In the genomic region with DNA sequence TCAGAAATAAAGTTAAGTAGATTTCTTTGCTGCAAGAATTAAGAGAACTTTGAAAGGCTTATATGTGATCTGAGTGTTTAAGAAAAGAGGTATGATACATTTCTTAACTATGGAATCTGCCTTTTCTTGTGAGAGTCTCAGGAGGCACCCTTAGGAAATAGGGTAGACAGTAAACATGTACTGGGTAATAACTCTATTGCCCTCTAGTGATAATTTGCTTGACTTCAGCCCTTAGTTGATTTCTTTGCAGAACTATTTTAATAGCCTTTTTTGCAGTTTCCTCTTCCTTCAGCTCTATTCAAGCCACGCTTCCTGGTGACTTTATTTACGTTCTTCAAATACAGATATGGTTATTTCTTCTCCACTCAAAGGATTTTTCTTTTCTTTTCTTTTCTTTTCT, we compare ENCODE assay signal across 9 cellular contexts. TPM values are rescaled to one million over a fixed set of nuclear protein-coding genes. Genes with fewer than 3 reads are reported as not detected.
A peak's percentile ranks its signal among the peaks of the same experiment; 100 is the strongest.
DNase-seq lines count a peak whose midpoint lies in the region; ATAC-seq, FAIRE-seq and TF ChIP-seq lines count a peak whose summit lies in the region.
"Had no signal": no experiment of that assay in that cellular context is flagged by ENCODE, and none has a peak within 500 bp of the region (broad histone marks: within the 10 kb centered on the region; RNA-seq: fewer than 3 reads in every experiment).

No MANE protein-coding gene starts in this region.

- no TSS peak for BruUV-seq in K562 (replicated peaks; lab: Mats Ljungman, UMichigan)

- H3K36me3 ChIP-seq in Loucy (ENCODE audit: insufficient read depth, low read length) (no peaks in the 10 kb centered on the region), K562 (ENCODE audit: control insufficient read depth, insufficient read depth, low read length) (no peaks in the 10 kb centered on the region), lower lobe of right lung (no peaks in the 10 kb centered on the region), sigmoid colon (no peaks in the 10 kb centered on the region)
- H3K36me3 ChIP-seq: HAP-1 had no signal

- 0% methylated on average over 2 of the region's 2 CpGs for WGBS in K562 (ENCODE audit: insufficient coverage, low coverage, missing lambda C conversion rate)
- 12 to 17% methylated on average over 2 of the region's 2 CpGs for WGBS in sigmoid colon, 2 donors

- H3K27me3 ChIP-seq in Loucy (ENCODE audit: insufficient read depth, low read length, poor library complexity, severe bottlenecking) (no peaks in the 10 kb centered on the region), K562 (ENCODE audit: control insufficient read depth in 2 of 2, insufficient read depth in 2 of 2, low read length in 2 of 2) (no peaks in the 10 kb centered on the region), lower lobe of right lung (ENCODE audit: low read depth) (no peaks in the 10 kb centered on the region), sigmoid colon (no peaks in the 10 kb centered on the region)

- intact Hi-C loops in K562 (cut with micrococcal nuclease) = loop anchor here (2.0 to 5.0 kb wide), 2 partner anchors 48 to 112 kb away; a partner anchor contains a TSS
- intact Hi-C loops in lower lobe of right lung (cut with DNase I) = no loop called here
- intact Hi-C loops in sigmoid colon (cut with DNase I) = loop anchor here (5.0 kb wide), 3 partner anchors 48 to 418 kb away; a partner anchor contains a TSS

- no peak overlapping the region for H3K9ac ChIP-seq in Loucy (ENCODE audit: low read depth, low read length, poor library complexity, severe bottlenecking)
- H3K9ac ChIP-seq in K562 (ENCODE audit: insufficient read depth in 1 of 2, low read depth in 2 of 2, low read length in 2 of 2) = no peak overlapping the region

- TF ChIP-seq EP300 in K562 (IDR thresholded peaks at IDR 0.05; ENCODE audit: low read length) = no peak
- TF ChIP-seq EP300 in sigmoid colon (IDR thresholded peaks at IDR 0.05) = no peak

- TF ChIP-seq CTCF in Loucy (conservative IDR thresholded peaks at IDR 0.05; ENCODE audit: low read length) (peak; percentile 67), K562 (IDR thresholded peaks at IDR 0.05 in 2 of 3, conservative IDR thresholded peaks at IDR 0.05 in 1 of 3; ENCODE audit: insufficient read depth in 2 of 3, low read depth in 1 of 3, low read length in 3 of 3) (peak in 2 of 3 experiments; percentile 12 to 42; a peak in 2 of 6 replicates), lower lobe of right lung (IDR thresholded peaks at IDR 0.05) (peak; percentile 36), sigmoid colon (IDR thresholded peaks at IDR 0.05) (peak in 2 of 4 experiments; percentile 24 to 47), coronary artery (IDR thresholded peaks at IDR 0.05) (no peak)

- POLR2A ChIA-PET in K562 (lab: Yijun Ruan, JAX) = no interaction called here

- H3K4me1 ChIP-seq in Loucy (ENCODE audit: insufficient read depth, low read length, poor library complexity, severe bottlenecking) (no peaks in the 10 kb centered on the region), K562 (replicated peaks in 1 of 2; ENCODE audit: control insufficient read depth in 2 of 2, insufficient read depth in 2 of 2, low read length in 2 of 2) (no peaks in the 10 kb centered on the region), lower lobe of right lung (no peaks in the 10 kb centered on the region), sigmoid colon (no peaks in the 10 kb centered on the region)
- H3K4me1 ChIP-seq: HAP-1 had no signal

- CTCF ChIA-PET in K562 (lab: Yijun Ruan, JAX; ENCODE audit: low intra/inter-chr PET ratio) = interaction anchor here (0.8 kb wide), 1 partner anchor 417 kb away, joined by 3 read pairs; no protein-coding TSS in a partner anchor

- no peak for FAIRE-seq in K562 (lab: Jason Lieb, UNC)

- H3K4me3 ChIP-seq in Loucy (ENCODE audit: low read length, poor library complexity, severe bottlenecking) (no peak overlapping the region), K562 (no peak overlapping the region), lower lobe of right lung (no peak overlapping the region), sigmoid colon (no peak overlapping the region), coronary artery (no peak overlapping the region)
- H3K4me3 ChIP-seq: HAP-1 had no signal

- H3K9me1 ChIP-seq in K562 (ENCODE audit: control insufficient read depth, insufficient read depth, low read length) = no peaks in the 10 kb centered on the region

- H4K20me1 ChIP-seq in Loucy (ENCODE audit: insufficient read depth, low read length, poor library complexity, severe bottlenecking) (no peaks in the 10 kb centered on the region), K562 (replicated peaks; ENCODE audit: control insufficient read depth, insufficient read depth, low read length) (no peaks in the 10 kb centered on the region)

- DNase-seq in DMS53 treated with DMSO at 0.1 percent for 48 hours (lab: John Stamatoyannopoulos, UW; ENCODE audit: unreplicated experiment) (peak; percentile 34), K562 (ENCODE audit: extremely low read depth in 1 of 4, low spot score in 3 of 4) (peak in 2 of 4 experiments; percentile 3 to 13), lower lobe of right lung (no peak), sigmoid colon (no peak), RPMI8226 (no peak), coronary artery (ENCODE audit: low spot score) (no peak)

- TF ChIP-seq POLR2A in K562 (conservative IDR thresholded peaks at IDR 0.05) (no peak), sigmoid colon (IDR thresholded peaks at IDR 0.05) (no peak)

- H3K9me3 ChIP-seq in Loucy (ENCODE audit: insufficient read depth, low read depth, low read length) (no peaks in the 10 kb centered on the region), K562 (replicated peaks; ENCODE audit: control insufficient read depth, insufficient read depth, low read depth, low read length) (no peaks in the 10 kb centered on the region), lower lobe of right lung (no peaks in the 10 kb centered on the region), sigmoid colon (no peaks in the 10 kb centered on the region)
- H3K9me3 ChIP-seq: HAP-1 had no signal

- H3K4me2 ChIP-seq in Loucy (ENCODE audit: low read depth, low read length, poor library complexity, severe bottlenecking) (no peak overlapping the region), K562 (ENCODE audit: insufficient read depth, low read length) (no peak overlapping the region)

- no peaks in the 10 kb centered on the region for H3K9me2 ChIP-seq in Loucy (replicated peaks; ENCODE audit: low read depth, low read length)

- in situ Hi-C loops in K562 (cut with MboI) = no loop called here

- H3K27ac ChIP-seq in K562 (ENCODE audit: extremely low read depth, low read depth, low read length) (no peak overlapping the region), lower lobe of right lung (no peak overlapping the region), sigmoid colon (no peak overlapping the region), coronary artery (no peak overlapping the region)

- H3F3A ChIP-seq in Loucy (ENCODE audit: low read depth) = no peaks in the 10 kb centered on the region

- H2AFZ ChIP-seq in Loucy (ENCODE audit: low read length) (peak overlapping the region; percentile 67), K562 (ENCODE audit: low read depth, low read length) (no peak overlapping the region)

- TF ChIP-seq RAD21 in K562 (CRISPR knock-in tag; conservative IDR thresholded peaks at IDR 0.05 in 1 of 2, IDR thresholded peaks at IDR 0.05 in 1 of 2) = peak in 1 of 2 experiments; percentile 48; a peak in 2 of 4 replicates

- no peaks in the 10 kb centered on the region for H3K79me2 ChIP-seq in Loucy (ENCODE audit: insufficient read depth, low read length)
- no peaks in the 10 kb centered on the region for H3K79me2 ChIP-seq in K562 (ENCODE audit: control insufficient read depth, insufficient read depth, low read length)

- peak; percentile 64 for ATAC-seq in K562
- ATAC-seq in lower lobe of right lung = peak in 1 of 2 donors; percentile 65
- ATAC-seq in GM18517 (IDR thresholded peaks at IDR 0.05; ENCODE audit: unreplicated experiment) = no peak

RNA-seq across cellular contexts. Expression of a gene that starts 37.0 kb away (rescaled TPM):
- not detected in 2 replicates for total RNA-seq in K562 (2011; cell fraction: chromatin; rRNA removed; ENCODE audit: low replicate concordance)
- total RNA-seq in K562 (2011; cell fraction: nucleolus; rRNA removed) = not detected in 2 replicates
- total RNA-seq in K562 (2011; cell fraction: nucleoplasm; rRNA removed) = not detected in 2 replicates
- total RNA-seq in K562 (2014; rRNA removed) (not detected in 2 replicates), K562 (2014; rRNA removed; fragmentation: Illumina TruSeq; extraction: Trizol) (not detected in 2 replicates), K562 (2015; rRNA removed; fragmentation: Illumina TruSeq; extraction: Trizol) (not detected in 2 replicates), K562 (2021) (not detected in 2 replicates), lower lobe of right lung (1.5 TPM), sigmoid colon (1 to 10 TPM in 1 of 4 donors, under 1 TPM in 3; 0.33 to 1.4 (median 0.55) TPM)
- polyA plus RNA-seq in K562 (2011; rRNA removed) (0.04 and 0.08 TPM in 2 replicates), K562 (2014; fragmentation: Illumina TruSeq; extraction: Trizol) (not detected in 2 replicates), K562 (2014; fragmentation: Nextera tagmentation; extraction: Ambion mirVana) (not detected), K562 (2014; rRNA removed) (not detected in 2 replicates), sigmoid colon (under 1 TPM in 1 of 3 donors, not detected in 2; 0.54 TPM)
- polyA plus RNA-seq in K562 (2011; cell fraction: cytosol; rRNA removed) = 0.07 TPM in 1 of 2 replicates, not detected in the other
- not detected in 2 replicates for polyA plus RNA-seq in K562 (2011; cell fraction: nucleus; rRNA removed)
- not detected in 2 replicates for polyA plus RNA-seq in K562 (2012)
- polyA minus RNA-seq in K562 (2011; rRNA and poly(A)+ RNA removed) = not detected in 2 replicates
- polyA minus RNA-seq in K562 (2011; cell fraction: cytosol; rRNA and poly(A)+ RNA removed) = not detected in 2 replicates
- polyA minus RNA-seq in K562 (2011; cell fraction: nucleus; rRNA and poly(A)+ RNA removed) = not detected in 2 replicates

RNA-seq across cellular contexts. Expression of a gene that starts 49.1 kb away (rescaled TPM):
- 10.8 and 53.4 TPM in 2 replicates for total RNA-seq in K562 (2011; cell fraction: chromatin; rRNA removed; ENCODE audit: low replicate concordance)
- total RNA-seq in K562 (2011; cell fraction: nucleolus; rRNA removed) = 6.2 and 7.2 TPM in 2 replicates
- total RNA-seq in K562 (2011; cell fraction: nucleoplasm; rRNA removed) = 17.3 and 21.1 TPM in 2 replicates
- total RNA-seq in K562 (2014; rRNA removed) (28.3 and 32.8 TPM in 2 replicates), K562 (2014; rRNA removed; fragmentation: Illumina TruSeq; extraction: Trizol) (54.9 and 67.2 TPM in 2 replicates), K562 (2015; rRNA removed; fragmentation: Illumina TruSeq; extraction: Trizol) (50.1 and 56.7 TPM in 2 replicates), K562 (2021) (33.7 and 35.9 TPM in 2 replicates), lower lobe of right lung (72.5 TPM), sigmoid colon (10 to 100 TPM; 83.2 to 99.9 (median 90.9) TPM)
- polyA plus RNA-seq in K562 (2011; rRNA removed) (34.8 and 41.0 TPM in 2 replicates), K562 (2014; fragmentation: Illumina TruSeq; extraction: Trizol) (63.6 and 79.0 TPM in 2 replicates), K562 (2014; fragmentation: Nextera tagmentation; extraction: Ambion mirVana) (10 to 100 TPM; 18.7 to 32.0 TPM), K562 (2014; rRNA removed) (30.5 and 41.6 TPM in 2 replicates), sigmoid colon (10 to 100 TPM in 2 of 3 donors, 1 to 10 TPM in 1; 4.6 to 13.8 (median 10.1) TPM)
- 13.8 and 25.2 TPM in 2 replicates for polyA plus RNA-seq in K562 (2011; cell fraction: cytosol; rRNA removed)
- polyA plus RNA-seq in K562 (2011; cell fraction: nucleus; rRNA removed) = 16.3 and 24.9 TPM in 2 replicates
- 33.5 and 34.0 TPM in 2 replicates for polyA plus RNA-seq in K562 (2012)
- polyA minus RNA-seq in K562 (2011; rRNA and poly(A)+ RNA removed) = 76.0 and 79.6 TPM in 2 replicates
- 26.3 and 34.3 TPM in 2 replicates for polyA minus RNA-seq in K562 (2011; cell fraction: cytosol; rRNA and poly(A)+ RNA removed)
- polyA minus RNA-seq in K562 (2011; cell fraction: nucleus; rRNA and poly(A)+ RNA removed) = 4.8 and 13.9 TPM in 2 replicates
